ENCODE assay signal across 1 cellular context in genomic region chr13:41306271-41307150, GRCh38.
TF ChIP-seq lines count a peak whose summit lies in the region.

No MANE protein-coding gene starts in this region.

TF ChIP-seq in GM23338, 12 proteins besides CTCF, POLR2A, EP300 and RAD21 (continued from another document):
- TF ChIP-seq ZNF462 (CRISPR knock-in tag; IDR thresholded peaks at IDR 0.05): no peak
- no peak for TF ChIP-seq ZNF114 (CRISPR knock-in tag; IDR thresholded peaks at IDR 0.05)
